ENCODE assay signal across 15 cellular contexts in the genomic region with DNA sequence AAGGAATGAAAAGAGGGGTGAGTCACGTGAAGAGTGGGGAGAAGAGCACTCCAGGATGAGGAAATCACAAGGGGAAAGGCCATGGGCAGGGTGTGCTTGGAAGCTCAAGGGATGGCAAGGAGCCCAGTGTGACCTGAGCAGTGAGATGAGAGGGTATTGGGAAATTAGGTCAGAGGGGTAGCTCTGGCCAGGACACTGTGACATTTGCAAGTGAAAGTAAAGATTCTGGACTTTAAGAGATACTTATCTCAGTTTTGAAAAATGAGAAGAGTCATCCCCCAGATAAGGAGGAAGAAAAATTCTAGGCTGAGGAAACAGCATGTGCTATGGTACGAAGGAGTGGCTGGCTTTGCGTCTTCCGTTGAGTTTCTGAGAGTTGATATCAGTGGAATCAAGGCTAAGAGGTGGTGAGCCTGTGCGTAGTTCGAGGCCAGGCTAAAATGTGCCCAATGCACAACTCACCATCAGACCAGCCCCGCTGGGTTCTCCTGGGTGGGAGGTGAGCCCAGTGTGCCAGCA.
DNase-seq lines count a peak whose midpoint lies in the region; ATAC-seq and TF ChIP-seq lines count a peak whose summit lies in the region.
"Had no signal": no experiment of that assay in that cellular context is flagged by ENCODE, and none has a peak within 500 bp of the region (broad histone marks: within the 10 kb centered on the region; RNA-seq: fewer than 3 reads in every experiment).

No MANE protein-coding gene starts in this region.

- H3K4me3 ChIP-seq in psoas muscle, result no peak overlapping the region
- H3K4me3 ChIP-seq: BLaER1 treated with 17β-estradiol and CSF1 and Interleukin-3, amounts not matched to agents 10 nM and 100 nM; stomach had no signal

- WGBS in psoas muscle, 3 donors, result 77 to 86% (median 83%) methylated on average over 7 of the region's 7 CpGs

- intact Hi-C loops in left cardiac atrium (cut with DNase I) (no loop called here), psoas muscle (cut with DNase I) (no loop called here)

- peak; percentile 54 for DNase-seq in CD1c-positive myeloid dendritic cell (ENCODE audit: extremely low spot score)
- peak; percentile 10 for DNase-seq in SK-N-DZ (ENCODE audit: low spot score)
- DNase-seq in left cardiac atrium, result peak; percentile 28
- DNase-seq in psoas muscle, result peak; percentile 52 to 63
- no peak for DNase-seq in DMS 273 (lab: John Stamatoyannopoulos, UW; ENCODE audit: unreplicated experiment)
- no peak for DNase-seq in stimulated activated CD8-positive, alpha-beta memory T cell treated with anti-CD3 and anti-CD28 coated beads, Interleukin-4, amount 100 ng/mL, for 48 hours
- DNase-seq in activated gamma-delta T cell treated with Interleukin-2 at 50 U/mL for 16 hours, result no peak
- DNase-seq: activated CD4-positive, alpha-beta T cell treated with anti-CD3 and anti-CD28 coated beads, Interleukin-2, amount 50 U/mL, for 48 hours; activated naive CD8-positive, alpha-beta T cell treated with anti-CD3 and anti-CD28 coated beads, Interleukin-2, amount 10 ng/mL, durations not matched to agents 7 days and 5 days; effector memory CD4-positive, alpha-beta T cell; stimulated activated CD4-positive, alpha-beta T cell treated with anti-CD3 and anti-CD28 coated beads, Interleukin-2, amount 100 ng/mL, for 24 hours; stomach; SW 1271 had no signal

- no peaks in the 10 kb centered on the region for H3K4me1 ChIP-seq in psoas muscle
- H3K4me1 ChIP-seq: stomach had no signal

- no peaks in the 10 kb centered on the region for H3K9me3 ChIP-seq in psoas muscle
- H3K9me3 ChIP-seq: BLaER1 treated with 17β-estradiol and CSF1 and Interleukin-3, amounts not matched to agents 10 nM and 100 nM; stomach had no signal

- H3K36me3 ChIP-seq in psoas muscle (ENCODE audit: insufficient read depth in 1 of 2, low read depth in 1 of 2), result no peaks in the 10 kb centered on the region
- H3K36me3 ChIP-seq: BLaER1 treated with 17β-estradiol and CSF1 and Interleukin-3, amounts not matched to agents 10 nM and 100 nM; stomach had no signal

- peak; percentile 57 to 88 for ATAC-seq in left cardiac atrium
- ATAC-seq in psoas muscle, result peak in 2 of 4 donors; percentile 44 to 57
- ATAC-seq in GM18868 (IDR thresholded peaks at IDR 0.05; ENCODE audit: unreplicated experiment), result no peak

- no peak overlapping the region for H3K27ac ChIP-seq in psoas muscle
- H3K27ac ChIP-seq: BLaER1 treated with 17β-estradiol and CSF1 and Interleukin-3, amounts not matched to agents 10 nM and 100 nM; stomach had no signal

- no peaks in the 10 kb centered on the region for H3K27me3 ChIP-seq in psoas muscle (ENCODE audit: insufficient read depth in 3 of 3, low read length in 2 of 3)
- H3K27me3 ChIP-seq: BLaER1 treated with 17β-estradiol and CSF1 and Interleukin-3, amounts not matched to agents 10 nM and 100 nM; stomach had no signal

- no peak for TF ChIP-seq CTCF in psoas muscle (IDR thresholded peaks at IDR 0.05)

Comparison
In these comparisons a context has a peak if more than half of its experiments do, and no peak if none do; other contexts are left out.
1. DNase-seq: peak in CD1c-positive myeloid dendritic cell (single experiment), SK-N-DZ (single experiment), left cardiac atrium (single experiment) and psoas muscle (2 of 2); none in DMS 273 (single experiment), stimulated activated CD8-positive, alpha-beta memory T cell treated with anti-CD3 and anti-CD28 coated beads, Interleukin-4, amount 100 ng/mL, for 48 hours (single experiment) and activated gamma-delta T cell treated with Interleukin-2 at 50 U/mL for 16 hours (single experiment).